8 cellular contexts compared by ENCODE assay signal in the genomic region with DNA sequence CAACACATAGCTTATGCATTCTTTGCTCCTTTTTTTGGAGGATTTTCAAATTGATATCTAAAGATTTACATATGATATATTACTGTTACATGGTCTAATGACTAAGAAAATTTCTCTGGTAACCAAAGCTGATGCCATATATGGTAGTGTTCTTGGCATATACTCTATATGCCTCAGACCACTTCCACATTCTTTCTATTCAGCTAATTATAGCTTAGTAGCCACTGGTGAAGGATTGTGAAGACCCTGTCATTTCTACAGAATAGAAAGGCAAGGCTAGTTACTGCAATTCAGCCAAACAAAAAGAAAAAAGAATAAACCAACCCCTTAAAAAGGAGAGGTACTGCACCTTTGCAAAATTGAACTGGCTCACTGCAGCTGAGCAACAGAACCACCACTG. TPM values are rescaled to one million over a fixed set of nuclear protein-coding genes. Genes with fewer than 3 reads are reported as not detected.
A peak's percentile ranks its signal among the peaks of the same experiment; 100 is the strongest.
DNase-seq lines count a peak whose midpoint lies in the region; ATAC-seq and TF ChIP-seq lines count a peak whose summit lies in the region.

No MANE protein-coding gene starts in this region.

- no peaks in the 10 kb centered on the region for H3K9me3 ChIP-seq in left ventricle myocardium inferior (replicated peaks)

- peak overlapping the region; percentile 94 for H3K4me3 ChIP-seq in left ventricle myocardium inferior

- H3K36me3 Mint-ChIP-seq in glutamatergic neuron (ENCODE audit: unreplicated experiment) = no peaks in the 10 kb centered on the region
- H3K36me3 Mint-ChIP-seq in type B pancreatic cell = peaks cover 28% of the 10 kb centered on the region

- intact Hi-C loops in left ventricle myocardium inferior (cut with micrococcal nuclease) = no loop called here
- intact Hi-C loops in cardiac septum (cut with DNase I) = no loop called here

- H3K27me3 ChIP-seq in left ventricle myocardium inferior (ENCODE audit: low read depth) = no peaks in the 10 kb centered on the region

- H3K27ac Mint-ChIP-seq in glutamatergic neuron (ENCODE audit: unreplicated experiment) (no peak overlapping the region), type B pancreatic cell (peak overlapping the region; percentile 96)

- DNase-seq in left ventricle myocardium inferior = no peak
- no peak for DNase-seq in cardiac septum (ENCODE audit: low spot score)
- DNase-seq in SW480 (ENCODE audit: low spot score) = peak; percentile 48
- DNase-seq in glutamatergic neuron = no peak
- DNase-seq in type B pancreatic cell (ENCODE audit: extremely low spot score, unreplicated experiment) = no peak
- no peak for DNase-seq in NCI-H1694 (lab: John Stamatoyannopoulos, UW)
- DNase-seq in activated effector memory CD4-positive, alpha-beta T cell treated with Interleukin-2 at 50 U/mL for 16 hours = no peak

- TF ChIP-seq CTCF in left ventricle myocardium inferior (IDR thresholded peaks at IDR 0.05; ENCODE audit: borderline replicate concordance) (no peak), glutamatergic neuron (IDR thresholded peaks at IDR 0.05; ENCODE audit: partially characterized antibody, unreplicated experiment) (no peak), type B pancreatic cell (conservative IDR thresholded peaks at IDR 0.05) (no peak)

- no peak for ATAC-seq in HG03520 (IDR thresholded peaks at IDR 0.05; ENCODE audit: unreplicated experiment)

- peak overlapping the region; percentile 10 for H3K27ac ChIP-seq in left ventricle myocardium inferior (replicated peaks)

- peaks cover 23% of the 10 kb centered on the region for H3K4me1 Mint-ChIP-seq in glutamatergic neuron (ENCODE audit: low read depth, unreplicated experiment)
- H3K4me1 Mint-ChIP-seq in type B pancreatic cell (ENCODE audit: unreplicated experiment) = peaks cover 44% of the 10 kb centered on the region

- H3K36me3 ChIP-seq in left ventricle myocardium inferior = no peaks in the 10 kb centered on the region

- peak overlapping the region; percentile 84 for H3K4me3 Mint-ChIP-seq in glutamatergic neuron (ENCODE audit: unreplicated experiment)
- peak overlapping the region; percentile 82 for H3K4me3 Mint-ChIP-seq in type B pancreatic cell

- H3K27me3 Mint-ChIP-seq in glutamatergic neuron (ENCODE audit: unreplicated experiment) (peaks cover 10% of the 10 kb centered on the region), type B pancreatic cell (no peaks in the 10 kb centered on the region)

- H3K4me1 ChIP-seq in left ventricle myocardium inferior = peaks cover 91% of the 10 kb centered on the region

- H3K9me3 Mint-ChIP-seq in glutamatergic neuron (ENCODE audit: unreplicated experiment) (peaks cover 5% of the 10 kb centered on the region), type B pancreatic cell (no peaks in the 10 kb centered on the region)

RNA-seq across cellular contexts. Expression of gene PURB, which starts 3.7 kb away (rescaled TPM):
- total RNA-seq in left ventricle myocardium inferior (13.1 TPM), cardiac septum (19.1 TPM), glutamatergic neuron (ENCODE audit: unreplicated experiment) (11.4 TPM), type B pancreatic cell (ENCODE audit: low replicate concordance) (24.8 and 29.0 TPM in 2 replicates)

RNA-seq across cellular contexts. Expression of gene H2AZ2, which starts 33.7 kb away (rescaled TPM):
- total RNA-seq in left ventricle myocardium inferior (265 TPM), cardiac septum (210 TPM), glutamatergic neuron (ENCODE audit: unreplicated experiment) (180 TPM), type B pancreatic cell (ENCODE audit: low replicate concordance) (116 and 239 TPM in 2 replicates)
